In the genomic region with DNA sequence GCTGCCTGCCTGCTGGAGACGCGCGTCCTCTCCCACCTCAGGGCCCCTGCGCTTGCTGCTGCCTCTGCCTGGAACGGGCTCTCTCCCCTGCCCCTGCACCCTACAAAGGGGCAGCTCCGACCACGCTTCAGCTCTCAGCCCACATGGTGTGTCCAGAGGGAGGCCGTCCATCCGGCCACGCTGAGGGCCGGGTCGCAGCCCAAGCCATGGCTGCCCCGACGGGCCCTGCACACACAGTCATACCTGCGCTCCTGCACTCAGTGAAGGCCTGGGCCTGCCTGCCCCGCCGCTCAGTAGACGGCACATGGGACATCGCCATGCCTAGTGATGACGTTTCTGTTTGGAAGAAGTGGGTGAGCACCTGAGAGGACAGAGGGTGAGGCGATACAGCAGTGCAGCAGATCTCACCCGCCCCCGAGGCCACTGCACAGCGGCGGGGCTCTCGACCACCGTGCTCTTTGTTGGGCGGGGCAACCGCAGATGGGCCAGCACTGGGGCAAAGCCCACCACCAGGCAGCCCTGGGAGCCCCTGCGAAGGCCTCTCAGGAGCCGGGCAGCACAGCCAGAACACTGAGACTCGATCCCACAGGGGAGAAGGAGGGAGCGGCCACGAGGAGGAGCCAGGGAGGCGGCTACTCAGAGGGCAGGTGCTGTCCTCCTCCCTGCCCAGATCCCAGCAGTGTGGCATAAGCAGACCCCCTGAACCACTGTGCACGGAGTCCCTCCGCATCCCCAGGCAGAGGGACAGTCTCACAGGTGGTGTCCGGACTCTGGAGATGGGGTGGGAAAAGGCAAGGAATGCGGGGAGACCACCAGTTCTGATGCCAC, we compare ENCODE assay signal across 8 cellular contexts.
DNase-seq lines count a peak whose midpoint lies in the region; ATAC-seq and TF ChIP-seq lines count a peak whose summit lies in the region.

No MANE protein-coding gene starts in this region.

- H3K36me3 Mint-ChIP-seq in activated naive CD4-positive, alpha-beta T cell treated with anti-CD3 and anti-CD28 coated beads for 36 hours (ENCODE audit: low read depth) = peaks cover 1% of the 10 kb centered on the region
- H3K36me3 Mint-ChIP-seq in activated naive CD4-positive, alpha-beta T cell treated with anti-CD3 and anti-CD28 coated beads, Interleukin-2, amount 50 U/mL, for 72 hours = no peaks in the 10 kb centered on the region
- H3K36me3 Mint-ChIP-seq in central memory CD8-positive, alpha-beta T cell (ENCODE audit: insufficient read depth) = peaks cover 11% of the 10 kb centered on the region
- H3K36me3 Mint-ChIP-seq in natural killer cell treated with Interleukin-12 subunit alpha and Interleukin-12 subunit beta and Interleukin-15 and Interleukin-18, amount 100 ng/mL, for 72 hours = peaks cover 10% of the 10 kb centered on the region

- CTCF ChIA-PET in activated naive CD4-positive, alpha-beta T cell treated with anti-CD3 and anti-CD28 coated beads for 36 hours (lab: Charles Lee) = interaction anchor here (1.2 kb wide), 1 partner anchor 16 kb away, joined by 4 read pairs; no protein-coding TSS in a partner anchor

- no peaks in the 10 kb centered on the region for H3K9me3 ChIP-seq in vagina

- no peak overlapping the region for H3K4me3 Mint-ChIP-seq in activated naive CD4-positive, alpha-beta T cell treated with anti-CD3 and anti-CD28 coated beads for 36 hours
- no peak overlapping the region for H3K4me3 Mint-ChIP-seq in central memory CD8-positive, alpha-beta T cell
- no peak overlapping the region for H3K4me3 Mint-ChIP-seq in natural killer cell treated with Interleukin-12 subunit alpha and Interleukin-12 subunit beta and Interleukin-15 and Interleukin-18, amount 100 ng/mL, for 72 hours

- H3K27ac Mint-ChIP-seq in activated naive CD4-positive, alpha-beta T cell treated with anti-CD3 and anti-CD28 coated beads for 36 hours = peak overlapping the region; percentile 74
- peak overlapping the region in 1 of 2 donors; percentile 21 for H3K27ac Mint-ChIP-seq in activated naive CD4-positive, alpha-beta T cell treated with anti-CD3 and anti-CD28 coated beads, Interleukin-2, amount 50 U/mL, for 72 hours
- peak overlapping the region; percentile 74 for H3K27ac Mint-ChIP-seq in central memory CD8-positive, alpha-beta T cell (ENCODE audit: low read depth)
- H3K27ac Mint-ChIP-seq in natural killer cell treated with Interleukin-12 subunit alpha and Interleukin-12 subunit beta and Interleukin-15 and Interleukin-18, amount 100 ng/mL, for 72 hours = peak overlapping the region; percentile 30 to 68

- no peaks in the 10 kb centered on the region for H3K9me3 Mint-ChIP-seq in activated naive CD4-positive, alpha-beta T cell treated with anti-CD3 and anti-CD28 coated beads for 36 hours
- H3K9me3 Mint-ChIP-seq in activated naive CD4-positive, alpha-beta T cell treated with anti-CD3 and anti-CD28 coated beads, Interleukin-2, amount 50 U/mL, for 72 hours = no peaks in the 10 kb centered on the region
- H3K9me3 Mint-ChIP-seq in central memory CD8-positive, alpha-beta T cell = peaks cover 8% of the 10 kb centered on the region
- H3K9me3 Mint-ChIP-seq in natural killer cell treated with Interleukin-12 subunit alpha and Interleukin-12 subunit beta and Interleukin-15 and Interleukin-18, amount 100 ng/mL, for 72 hours = peaks cover 7% of the 10 kb centered on the region

- no peaks in the 10 kb centered on the region for H3K27me3 ChIP-seq in vagina

- no peaks in the 10 kb centered on the region for H3K36me3 ChIP-seq in vagina

- peaks cover 48% of the 10 kb centered on the region for H3K4me1 Mint-ChIP-seq in activated naive CD4-positive, alpha-beta T cell treated with anti-CD3 and anti-CD28 coated beads for 36 hours (ENCODE audit: low read depth)
- H3K4me1 Mint-ChIP-seq in central memory CD8-positive, alpha-beta T cell = peaks cover 45% of the 10 kb centered on the region
- peaks cover 36 to 50% of the 10 kb centered on the region in 2 donors for H3K4me1 Mint-ChIP-seq in natural killer cell treated with Interleukin-12 subunit alpha and Interleukin-12 subunit beta and Interleukin-15 and Interleukin-18, amount 100 ng/mL, for 72 hours (ENCODE audit: low read depth in 2 of 2)

- no peak for TF ChIP-seq CTCF in vagina (IDR thresholded peaks at IDR 0.05)
- no peak for TF ChIP-seq CTCF in GM10266 (IDR thresholded peaks at IDR 0.05; ENCODE audit: control insufficient read depth, insufficient read depth, low read depth, missing control alignments)

- peak overlapping the region; percentile 74 for H3K27ac ChIP-seq in vagina

- H3K27me3 Mint-ChIP-seq in activated naive CD4-positive, alpha-beta T cell treated with anti-CD3 and anti-CD28 coated beads for 36 hours (ENCODE audit: low read depth) = no peaks in the 10 kb centered on the region
- no peaks in the 10 kb centered on the region for H3K27me3 Mint-ChIP-seq in central memory CD8-positive, alpha-beta T cell
- peaks cover 0 to 5% of the 10 kb centered on the region in 2 donors for H3K27me3 Mint-ChIP-seq in natural killer cell treated with Interleukin-12 subunit alpha and Interleukin-12 subunit beta and Interleukin-15 and Interleukin-18, amount 100 ng/mL, for 72 hours

- DNase-seq in activated naive CD4-positive, alpha-beta T cell treated with anti-CD3 and anti-CD28 coated beads for 36 hours = no peak
- DNase-seq in activated naive CD4-positive, alpha-beta T cell treated with anti-CD3 and anti-CD28 coated beads, Interleukin-2, amount 50 U/mL, for 72 hours (ENCODE audit: low spot score in 2 of 2) = no peak
- DNase-seq in central memory CD8-positive, alpha-beta T cell (ENCODE audit: low spot score in 2 of 2) = no peak
- no peak for DNase-seq in natural killer cell treated with Interleukin-12 subunit alpha and Interleukin-12 subunit beta and Interleukin-15 and Interleukin-18, amount 100 ng/mL, for 72 hours (ENCODE audit: low spot score)
- DNase-seq in vagina (ENCODE audit: extremely low spot score in 2 of 2) (no peak), NCI-H526 treated with DMSO at 0.1 percent for 48 hours (lab: John Stamatoyannopoulos, UW) (no peak), GM10266 (ENCODE audit: extremely low spot score) (no peak), D341Med (ENCODE audit: low spot score) (no peak)

- H3K4me3 ChIP-seq in vagina = peak overlapping the region; percentile 16 to 26

- TF ChIP-seq POLR2A in vagina (IDR thresholded peaks at IDR 0.05) = no peak

- H3K4me1 ChIP-seq in vagina = peaks cover 34% of the 10 kb centered on the region

- ATAC-seq in activated naive CD4-positive, alpha-beta T cell treated with anti-CD3 and anti-CD28 coated beads, Interleukin-2, amount 50 U/mL, for 72 hours = no peak
- ATAC-seq in central memory CD8-positive, alpha-beta T cell (replicated peaks; ENCODE audit: extremely low read depth, poor library complexity, severe bottlenecking) = no peak
- ATAC-seq in natural killer cell treated with Interleukin-12 subunit alpha and Interleukin-12 subunit beta and Interleukin-15 and Interleukin-18, amount 100 ng/mL, for 72 hours = no peak

- intact Hi-C loops in activated naive CD4-positive, alpha-beta T cell treated with anti-CD3 and anti-CD28 coated beads for 36 hours (cut with micrococcal nuclease) = loop anchor here (5.0 kb wide), 6 partner anchors 129 to 531 kb away; partner anchors contain the start of genes EIF3B, MAD1L1 and PSMG3
- intact Hi-C loops in vagina (cut with DNase I) = no loop called here
